In the genomic region with DNA sequence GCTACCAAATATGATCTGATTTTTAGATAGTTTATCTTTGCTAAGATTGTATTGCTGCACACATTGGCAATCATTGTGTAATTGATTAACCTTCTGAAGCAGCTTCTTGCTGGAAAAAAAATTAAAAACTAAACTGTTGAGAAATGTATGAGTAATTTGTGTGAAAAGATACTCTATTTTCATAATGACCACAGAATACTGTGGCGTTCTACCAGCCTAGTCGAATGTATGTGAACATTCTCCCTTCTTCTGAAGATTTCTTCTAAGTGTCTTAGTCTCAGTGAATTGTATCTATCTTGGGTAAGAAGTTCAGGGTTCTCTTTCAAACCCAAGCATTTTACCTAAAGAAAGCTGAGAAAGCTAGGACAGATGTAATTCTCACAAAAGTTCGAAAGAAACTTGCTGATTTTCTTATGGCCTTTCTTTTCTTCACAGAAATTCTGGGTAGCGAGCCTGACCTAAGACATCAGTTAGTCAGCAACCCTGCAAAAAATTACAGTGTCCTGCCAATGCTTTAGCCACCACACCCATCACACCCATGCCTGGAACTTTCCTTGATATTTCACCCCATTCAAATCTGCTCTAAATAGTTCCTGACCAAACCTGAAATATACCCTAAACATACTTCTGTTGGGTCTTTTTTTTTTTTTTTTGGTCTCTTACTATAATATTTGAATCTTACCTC, we compare ENCODE assay signal across 20 cellular contexts. TPM values are rescaled to one million over a fixed set of nuclear protein-coding genes. Genes with fewer than 3 reads are reported as not detected.
DNase-seq lines count a peak whose midpoint lies in the region; ATAC-seq and TF ChIP-seq lines count a peak whose summit lies in the region.
"Had no signal": no experiment of that assay in that cellular context is flagged by ENCODE, and none has a peak within 500 bp of the region (broad histone marks: within the 10 kb centered on the region; RNA-seq: fewer than 3 reads in every experiment).

No MANE protein-coding gene starts in this region.

- CTCF ChIA-PET in A673 (lab: Charles Lee): no interaction called here

- no peaks in the 10 kb centered on the region for H4K20me1 ChIP-seq in osteoblast (ENCODE audit: insufficient read depth, low read length)

- TF ChIP-seq CTCF in esophagus squamous epithelium (IDR thresholded peaks at IDR 0.05) (no peak), osteoblast (IDR thresholded peaks at IDR 0.05; ENCODE audit: extremely low read depth, low read depth, low read length) (no peak), A673 (conservative IDR thresholded peaks at IDR 0.05; ENCODE audit: low read depth, low read length) (no peak)

- H3K79me2 ChIP-seq in osteoblast (ENCODE audit: insufficient read depth, low read length): no peaks in the 10 kb centered on the region

- no peaks in the 10 kb centered on the region for H3K9me3 Mint-ChIP-seq in activated T-cell treated with anti-CD3 and anti-CD28 coated beads, Interleukin-2, amount 50 U/mL, for 72 hours
- H3K9me3 Mint-ChIP-seq in activated T-cell treated with anti-CD3 and anti-CD28 coated beads, Interleukin-2, amount 50 U/mL, for 4 hours: no peaks in the 10 kb centered on the region
- peaks cover under 1% of the 10 kb centered on the region for H3K9me3 Mint-ChIP-seq in T-helper 1 cell treated with Interleukin-12 subunit alpha and Interleukin-12 subunit beta and Interleukin-4 antibody, amounts not matched to agents 30 μg/mL and 1 μg/mL, for 36 hours

- intact Hi-C loops in esophagus squamous epithelium (cut with DNase I): no loop called here
- intact Hi-C loops in A673 (cut with micrococcal nuclease; ENCODE audit: unreplicated experiment): loop anchor here (10.0 kb wide), 1 partner anchor 85 kb away; a partner anchor contains a TSS

- H3K4me3 Mint-ChIP-seq in activated T-cell treated with anti-CD3 and anti-CD28 coated beads, Interleukin-2, amount 50 U/mL, for 72 hours: peak overlapping the region; percentile 1 to 45
- H3K4me3 Mint-ChIP-seq in activated T-cell treated with anti-CD3 and anti-CD28 coated beads, Interleukin-2, amount 50 U/mL, for 4 hours: no peak overlapping the region
- no peak overlapping the region for H3K4me3 Mint-ChIP-seq in T-helper 1 cell treated with Interleukin-12 subunit alpha and Interleukin-12 subunit beta and Interleukin-4 antibody, amounts not matched to agents 30 μg/mL and 1 μg/mL, for 36 hours
- H3K4me3 Mint-ChIP-seq: CD8-positive, alpha-beta memory T cell had no signal

- no peak for DNase-seq in activated T-cell treated with anti-CD3 and anti-CD28 coated beads, Interleukin-2, amount 50 U/mL, for 72 hours
- DNase-seq in activated T-cell treated with anti-CD3 and anti-CD28 coated beads, Interleukin-2, amount 50 U/mL, for 4 hours: no peak
- DNase-seq in esophagus squamous epithelium (lab: John Stamatoyannopoulos, UW): no peak
- peak; percentile 64 for DNase-seq in osteoblast (ENCODE audit: insufficient read length, low spot score, missing footprints)
- DNase-seq in NCI-H524 treated with DMSO at 0.1 percent for 48 hours (lab: John Stamatoyannopoulos, UW): no peak
- DNase-seq in A673 (ENCODE audit: low spot score): no peak
- DNase-seq in activated CD4-positive, CD25-positive, alpha-beta regulatory T cell (lab: John Stamatoyannopoulos, UW): no peak
- DNase-seq: ACHN; activated gamma-delta T cell; CD8-positive, alpha-beta memory T cell; hippocampal formation; NCI-H2227 treated with DMSO at 0.1 percent for 48 hours had no signal

- peak overlapping the region; percentile 79 for H3K27ac Mint-ChIP-seq in activated T-cell treated with anti-CD3 and anti-CD28 coated beads, Interleukin-2, amount 50 U/mL, for 72 hours
- peak overlapping the region; percentile 24 for H3K27ac Mint-ChIP-seq in T-helper 1 cell treated with Interleukin-12 subunit alpha and Interleukin-12 subunit beta and Interleukin-4 antibody, amounts not matched to agents 30 μg/mL and 1 μg/mL, for 36 hours

- H3K4me1 Mint-ChIP-seq in activated T-cell treated with anti-CD3 and anti-CD28 coated beads, Interleukin-2, amount 50 U/mL, for 72 hours (ENCODE audit: low read depth): peaks cover 30% of the 10 kb centered on the region
- no peaks in the 10 kb centered on the region for H3K4me1 Mint-ChIP-seq in activated T-cell treated with anti-CD3 and anti-CD28 coated beads, Interleukin-2, amount 50 U/mL, for 4 hours (ENCODE audit: low read depth)
- H3K4me1 Mint-ChIP-seq in T-helper 1 cell treated with Interleukin-12 subunit alpha and Interleukin-12 subunit beta and Interleukin-4 antibody, amounts not matched to agents 30 μg/mL and 1 μg/mL, for 36 hours (ENCODE audit: low read depth): peaks cover 23% of the 10 kb centered on the region

- H3K4me1 ChIP-seq in esophagus squamous epithelium: peaks cover 0 to 17% (median 3%) of the 10 kb centered on the region in 3 donors
- peaks cover 15% of the 10 kb centered on the region for H3K4me1 ChIP-seq in osteoblast (ENCODE audit: insufficient read depth, low read length)
- peaks cover 7% of the 10 kb centered on the region for H3K4me1 ChIP-seq in A673 (ENCODE audit: insufficient read depth, low read length, poor library complexity, severe bottlenecking)

- no peaks in the 10 kb centered on the region for H3K27me3 ChIP-seq in esophagus squamous epithelium
- H3K27me3 ChIP-seq in osteoblast (ENCODE audit: insufficient read depth, low read length): no peaks in the 10 kb centered on the region
- H3K27me3 ChIP-seq in A673 (replicated peaks; ENCODE audit: insufficient read depth, low read depth, low read length, poor library complexity): no peaks in the 10 kb centered on the region
- H3K27me3 ChIP-seq: neutrophil had no signal

- no peak for TF ChIP-seq POLR2A in esophagus squamous epithelium (IDR thresholded peaks at IDR 0.05)

- no peaks in the 10 kb centered on the region for H3K36me3 Mint-ChIP-seq in activated T-cell treated with anti-CD3 and anti-CD28 coated beads, Interleukin-2, amount 50 U/mL, for 72 hours (ENCODE audit: insufficient read depth in 2 of 2)
- no peaks in the 10 kb centered on the region for H3K36me3 Mint-ChIP-seq in activated T-cell treated with anti-CD3 and anti-CD28 coated beads, Interleukin-2, amount 50 U/mL, for 4 hours (ENCODE audit: insufficient read depth)
- H3K36me3 Mint-ChIP-seq in T-helper 1 cell treated with Interleukin-12 subunit alpha and Interleukin-12 subunit beta and Interleukin-4 antibody, amounts not matched to agents 30 μg/mL and 1 μg/mL, for 36 hours (ENCODE audit: low read depth): no peaks in the 10 kb centered on the region

- H3K27ac ChIP-seq in esophagus squamous epithelium: peak overlapping the region in 3 of 4 donors; percentile 48 to 63 (median 49)
- peak overlapping the region; percentile 76 for H3K27ac ChIP-seq in osteoblast (ENCODE audit: low read depth, low read length)
- H3K27ac ChIP-seq in A673 (ENCODE audit: low read depth, low read length, poor library complexity, severe bottlenecking): no peak overlapping the region
- H3K27ac ChIP-seq: neutrophil, VCaP had no signal

- peak overlapping the region; percentile 52 for H3K4me2 ChIP-seq in osteoblast (ENCODE audit: insufficient read depth, low read length)

- H3K27me3 Mint-ChIP-seq in activated T-cell treated with anti-CD3 and anti-CD28 coated beads, Interleukin-2, amount 50 U/mL, for 72 hours (ENCODE audit: low read depth): peaks cover 6% of the 10 kb centered on the region
- no peaks in the 10 kb centered on the region for H3K27me3 Mint-ChIP-seq in activated T-cell treated with anti-CD3 and anti-CD28 coated beads, Interleukin-2, amount 50 U/mL, for 4 hours (ENCODE audit: low read depth)
- H3K27me3 Mint-ChIP-seq in T-helper 1 cell treated with Interleukin-12 subunit alpha and Interleukin-12 subunit beta and Interleukin-4 antibody, amounts not matched to agents 30 μg/mL and 1 μg/mL, for 36 hours (ENCODE audit: low read depth): no peaks in the 10 kb centered on the region
- H3K27me3 Mint-ChIP-seq: CD8-positive, alpha-beta memory T cell had no signal

- POLR2A ChIA-PET in A673 (lab: Charles Lee; ENCODE audit: low non-redundant PET): interaction anchor here (0.7 kb wide), 1 partner anchor 172 kb away, joined by 4 read pairs; no protein-coding TSS in a partner anchor

- H3K9me3 ChIP-seq in esophagus squamous epithelium (no peaks in the 10 kb centered on the region), osteoblast (ENCODE audit: low read depth, low read length) (no peaks in the 10 kb centered on the region), A673 (ENCODE audit: low read depth, low read length, poor library complexity, severe bottlenecking) (no peaks in the 10 kb centered on the region)
- H3K9me3 ChIP-seq: neutrophil had no signal

- 66 to 72% methylated on average over 4 of the region's 4 CpGs for WGBS in esophagus squamous epithelium, 2 donors

- H3K36me3 ChIP-seq in esophagus squamous epithelium: no peaks in the 10 kb centered on the region
- H3K36me3 ChIP-seq in osteoblast (ENCODE audit: insufficient read depth, low read length): no peaks in the 10 kb centered on the region
- H3K36me3 ChIP-seq in A673 (ENCODE audit: insufficient read depth, low read length, poor library complexity, severe bottlenecking): no peaks in the 10 kb centered on the region
- H3K36me3 ChIP-seq: neutrophil had no signal

- no peak overlapping the region for H2AFZ ChIP-seq in osteoblast (ENCODE audit: low read length)

- no TSS peak for BruUV-seq in A673 (replicated peaks; lab: Mats Ljungman, UMichigan)

- H3K4me3 ChIP-seq in esophagus squamous epithelium (no peak overlapping the region), osteoblast (ENCODE audit: insufficient read depth, low read length) (no peak overlapping the region), A673 (ENCODE audit: low read depth, low read length, poor library complexity, severe bottlenecking) (no peak overlapping the region)

- peak; percentile 47 to 66 for ATAC-seq in activated T-cell treated with anti-CD3 and anti-CD28 coated beads, Interleukin-2, amount 50 U/mL, for 72 hours (replicated peaks in 1 of 2)
- ATAC-seq in activated T-cell treated with anti-CD3 and anti-CD28 coated beads, Interleukin-2, amount 50 U/mL, for 4 hours: no peak

RNA-seq across cellular contexts. Expression of a gene that starts 27.1 kb away (rescaled TPM):
- total RNA-seq in activated T-cell treated with anti-CD3 and anti-CD28 coated beads, Interleukin-2, amount 50 U/mL, for 72 hours: not detected
- not detected for total RNA-seq in activated T-cell treated with anti-CD3 and anti-CD28 coated beads, Interleukin-2, amount 50 U/mL, for 4 hours
- total RNA-seq in esophagus squamous epithelium (not detected), osteoblast (not detected in 2 replicates), A673 (2021) (not detected in 2 replicates)
- total RNA-seq: activated CD8-positive, alpha-beta memory T cell treated with anti-CD3 and anti-CD28 coated beads for 36 hours; CD8-positive, alpha-beta memory T cell; dermis microvascular lymphatic vessel endothelial cell; epithelial cell of proximal tubule; kidney epithelial cell; RPMI7951 had no signal

Comparison
In these comparisons a context has a peak if more than half of its experiments do, and no peak if none do; other contexts are left out.
1. ATAC-seq: peak in activated T-cell treated with anti-CD3 and anti-CD28 coated beads, Interleukin-2, amount 50 U/mL, for 72 hours (2 of 2); none in activated T-cell treated with anti-CD3 and anti-CD28 coated beads, Interleukin-2, amount 50 U/mL, for 4 hours (0 of 2).
2. H3K4me3 Mint-ChIP-seq: peak in activated T-cell treated with anti-CD3 and anti-CD28 coated beads, Interleukin-2, amount 50 U/mL, for 72 hours (2 of 2); none in activated T-cell treated with anti-CD3 and anti-CD28 coated beads, Interleukin-2, amount 50 U/mL, for 4 hours (single experiment) and T-helper 1 cell treated with Interleukin-12 subunit alpha and Interleukin-12 subunit beta and Interleukin-4 antibody, amounts not matched to agents 30 μg/mL and 1 μg/mL, for 36 hours (single experiment).